ENCODE assay signal across 30 cellular contexts in genomic region chr1:24098907-24099637, GRCh38. TPM values are rescaled to one million over a fixed set of nuclear protein-coding genes. Genes with fewer than 3 reads are reported as not detected.
DNase-seq lines count a peak whose midpoint lies in the region; ATAC-seq, FAIRE-seq and TF ChIP-seq lines count a peak whose summit lies in the region.
"Had no signal": no experiment of that assay in that cellular context is flagged by ENCODE, and none has a peak within 500 bp of the region (broad histone marks: within the 10 kb centered on the region; RNA-seq: fewer than 3 reads in every experiment).

No MANE protein-coding gene starts in this region.

- H3K4me1 ChIP-seq in right atrium auricular region, result peaks cover 0 to 72% of the 10 kb centered on the region in 2 donors
- H3K4me1 ChIP-seq in kidney (ENCODE audit: control insufficient read depth in 1 of 2, insufficient read depth in 1 of 2, low read depth in 1 of 2, low read length in 2 of 2), result peaks cover 10 to 20% of the 10 kb centered on the region in 2 donors
- H3K4me1 ChIP-seq in osteoblast (ENCODE audit: insufficient read depth, low read length), result no peaks in the 10 kb centered on the region
- H3K4me1 ChIP-seq: prostate gland had no signal

- no peak for FAIRE-seq in kidney (lab: Jason Lieb, UNC)
- FAIRE-seq: D721Med had no signal

- H3K27me3 ChIP-seq in right atrium auricular region (no peaks in the 10 kb centered on the region), osteoblast (ENCODE audit: insufficient read depth, low read length) (peaks cover 15% of the 10 kb centered on the region)
- H3K27me3 ChIP-seq: neutrophil, suprapubic skin had no signal

- H4K20me1 ChIP-seq in osteoblast (ENCODE audit: insufficient read depth, low read length), result no peaks in the 10 kb centered on the region

- H3K79me2 ChIP-seq in osteoblast (ENCODE audit: insufficient read depth, low read length), result no peaks in the 10 kb centered on the region

- no peak overlapping the region for H2AFZ ChIP-seq in osteoblast (ENCODE audit: low read length)

- DNase-seq in right atrium auricular region (ENCODE audit: low spot score) (no peak), left ventricle myocardium superior (no peak), kidney (no peak), osteoblast (ENCODE audit: insufficient read length, low spot score, missing footprints) (peak; percentile 63), NCI-H345 (lab: John Stamatoyannopoulos, UW) (no peak), EL (no peak)
- DNase-seq in activated CD8-positive, alpha-beta memory T cell treated with anti-CD3 and anti-CD28 coated beads, Interleukin-2, amount 50 U/mL, for 4 hours, result no peak
- no peak for DNase-seq in stimulated activated naive CD4-positive, alpha-beta T cell (lab: John Stamatoyannopoulos, UW)
- DNase-seq: activated CD4-positive, alpha-beta T cell treated with anti-CD3 and anti-CD28 coated beads, Interleukin-2, amount 50 U/mL, for 48 hours; activated CD4-positive, CD25-positive, alpha-beta regulatory T cell treated with anti-CD3 and anti-CD28 coated beads, Interleukin-2, amount 50 U/mL, for 72 hours; activated naive CD4-positive, alpha-beta T cell; activated T-cell treated with anti-CD3 and anti-CD28 coated beads, Interleukin-2, amount 50 U/mL, for 72 hours; AML-193; CD4-positive, CD25-positive, alpha-beta regulatory T cell; cerebellar nuclear complex; DND-41; foreskin melanocyte; Kasumi-1; NCI-H1417 treated with DMSO at 0.1 percent for 48 hours; NCI-H2029 treated with DMSO at 0.1 percent for 48 hours; NCI-H526; stimulated activated naive CD4-positive, alpha-beta T cell treated with Interleukin-2 at 50 U/mL for 16 hours had no signal

- H3K4me3 ChIP-seq in right atrium auricular region (no peak overlapping the region), kidney (ENCODE audit: low read length in 2 of 2) (peak overlapping the region in 1 of 2 donors; percentile 22), osteoblast (ENCODE audit: insufficient read depth, low read length) (no peak overlapping the region)
- H3K4me3 ChIP-seq: prostate gland, suprapubic skin had no signal

- TF ChIP-seq CTCF in right atrium auricular region (IDR thresholded peaks at IDR 0.05) (no peak), kidney (IDR thresholded peaks at IDR 0.05; ENCODE audit: borderline replicate concordance, extremely low read depth, insufficient read depth) (no peak), osteoblast (IDR thresholded peaks at IDR 0.05; ENCODE audit: extremely low read depth, low read depth, low read length) (no peak)

- intact Hi-C loops in left ventricle myocardium superior (cut with micrococcal nuclease) (no loop called here), kidney (cut with DNase I) (no loop called here)

- H3K36me3 ChIP-seq in right atrium auricular region, result peaks cover 16% of the 10 kb centered on the region
- no peaks in the 10 kb centered on the region for H3K36me3 ChIP-seq in kidney (ENCODE audit: control insufficient read depth in 1 of 2, insufficient read depth in 2 of 2, low read length in 2 of 2)
- no peaks in the 10 kb centered on the region for H3K36me3 ChIP-seq in osteoblast (ENCODE audit: insufficient read depth, low read length)
- H3K36me3 ChIP-seq: neutrophil, prostate gland, suprapubic skin had no signal

- no peak overlapping the region for H3K4me2 ChIP-seq in osteoblast (ENCODE audit: insufficient read depth, low read length)

- H3K9me3 ChIP-seq in right atrium auricular region, result no peaks in the 10 kb centered on the region
- H3K9me3 ChIP-seq in kidney (ENCODE audit: control insufficient read depth in 1 of 2, low read length in 2 of 2), result no peaks in the 10 kb centered on the region
- H3K9me3 ChIP-seq in osteoblast (ENCODE audit: low read depth, low read length), result no peaks in the 10 kb centered on the region
- H3K9me3 ChIP-seq: neutrophil, prostate gland, suprapubic skin had no signal

- H3K27ac ChIP-seq in right atrium auricular region (peak overlapping the region; percentile 82 to 89), kidney (ENCODE audit: low read depth in 2 of 2, low read length in 2 of 2) (peak overlapping the region; percentile 24 to 71), osteoblast (ENCODE audit: low read depth, low read length) (no peak overlapping the region)
- H3K27ac ChIP-seq: neutrophil, prostate gland, suprapubic skin had no signal

- ATAC-seq in left ventricle myocardium superior, result no peak
- ATAC-seq: activated T-cell treated with anti-CD3 and anti-CD28 coated beads, Interleukin-2, amount 50 U/mL, for 72 hours had no signal

- H3K9ac ChIP-seq in kidney (ENCODE audit: low read length in 2 of 2), result peak overlapping the region in 1 of 2 donors; percentile 26

RNA-seq across cellular contexts. Expression of gene MYOM3, which starts 12.9 kb away (rescaled TPM):
- 100 to 1,000 TPM in 1 of 2 donors, 10 to 100 TPM in 1; 98.7 to 241 TPM for total RNA-seq in right atrium auricular region
- total RNA-seq in left ventricle myocardium superior, result 409 TPM
- total RNA-seq in kidney, result 13.5 TPM
- 20.5 TPM for polyA plus RNA-seq in kidney (ENCODE audit: insufficient read depth, low read depth, low replicate concordance)
- total RNA-seq in osteoblast, result under 0.01 TPM in 1 of 2 replicates, not detected in the other
- total RNA-seq: A673; activated T-cell treated with anti-CD3 and anti-CD28 coated beads, Interleukin-2, amount 50 U/mL, for 72 hours; CD4-positive, CD25-positive, alpha-beta regulatory T cell; T-helper 2 cell treated with Interferon-gamma antibody and Interleukin-4, amounts not matched to agents 100 ng/mL and 5 ng/mL, for 36 hours had no signal
- polyA plus RNA-seq: CD4-positive, CD25-positive, alpha-beta regulatory T cell had no signal

RNA-seq across cellular contexts. Expression of gene IL22RA1, which starts 43.9 kb away (rescaled TPM):
- total RNA-seq in right atrium auricular region, result under 1 TPM; 0.15 to 0.24 TPM
- total RNA-seq in left ventricle myocardium superior, result 0.22 TPM
- 1.4 TPM for total RNA-seq in kidney
- 1.4 TPM for polyA plus RNA-seq in kidney (ENCODE audit: insufficient read depth, low read depth, low replicate concordance)
- under 0.01 TPM in 2 replicates for total RNA-seq in osteoblast
- total RNA-seq: activated T-cell treated with anti-CD3 and anti-CD28 coated beads, Interleukin-2, amount 50 U/mL, for 72 hours; CD4-positive, CD25-positive, alpha-beta regulatory T cell; dermis microvascular lymphatic vessel endothelial cell; T-helper 2 cell treated with Interferon-gamma antibody and Interleukin-4, amounts not matched to agents 100 ng/mL and 5 ng/mL, for 36 hours; urinary bladder had no signal
- polyA plus RNA-seq: CD4-positive, CD25-positive, alpha-beta regulatory T cell had no signal

Comparison
In these comparisons a context has a peak if more than half of its experiments do, and no peak if none do; other contexts are left out.
1. RNA of gene MYOM3, which starts 12.9 kb away (total RNA-seq): 409 TPM in left ventricle myocardium superior (single experiment), 98.7 to 241 TPM in right atrium auricular region and 13.5 TPM in kidney (single experiment); under 0.01 TPM in osteoblast; every median in the first group is over 10 times any median in the second.